Comparison of ENCODE assay signal across 8 cellular contexts in the genomic region with DNA sequence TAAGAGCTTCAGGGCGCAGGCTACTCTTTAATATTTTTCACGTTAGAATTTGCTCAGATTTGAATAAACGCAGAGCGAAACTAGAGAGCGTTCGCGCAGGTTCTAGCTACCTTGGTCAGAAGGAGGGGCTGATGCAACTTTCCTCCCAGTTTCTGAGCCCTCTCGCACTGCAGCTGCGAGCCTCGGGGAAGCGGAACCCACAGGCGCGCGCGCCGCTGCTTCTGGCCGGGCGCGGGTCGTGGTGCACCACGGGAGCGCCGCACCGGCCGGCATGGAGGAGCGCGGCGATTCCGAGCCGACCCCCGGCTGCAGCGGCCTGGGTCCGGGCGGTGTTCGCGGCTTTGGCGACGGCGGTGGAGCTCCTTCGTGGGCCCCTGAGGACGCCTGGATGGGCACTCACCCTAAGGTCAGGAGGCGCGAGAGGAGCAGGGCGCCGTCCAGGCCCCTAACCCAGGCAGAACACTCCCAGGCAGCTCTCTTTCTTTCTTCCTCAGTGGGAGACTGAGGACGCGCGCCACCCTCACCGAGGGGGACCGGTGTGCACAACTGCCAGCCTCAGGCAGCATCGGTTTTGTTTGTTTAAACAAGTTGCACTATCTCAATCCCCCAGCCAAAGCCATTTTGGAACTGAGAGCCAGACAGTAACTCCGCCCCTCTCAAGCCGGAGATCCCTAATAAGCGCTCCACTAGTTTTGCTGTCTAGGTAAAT. TPM values are rescaled to one million over a fixed set of nuclear protein-coding genes. Genes with fewer than 3 reads are reported as not detected.
DNase-seq lines count a peak whose midpoint lies in the region; ATAC-seq and TF ChIP-seq lines count a peak whose summit lies in the region.

A gene (plus strand): TSS at position 246 of the 709 bp plus-strand sequence. CDS start 26 bp downstream, at position 272.

- no peak within 1 kb of the TSS for H3K27ac ChIP-seq in adipose tissue (ENCODE audit: low read depth, low read length)
- H3K27ac ChIP-seq in left ventricle myocardium inferior (replicated peaks) = peak within 1 kb of the TSS; percentile 94
- peak within 1 kb of the TSS; percentile 36 to 91 for H3K27ac ChIP-seq in aorta (ENCODE audit: low read depth in 1 of 2, low read length in 2 of 2)

- POLR2A ChIA-PET in T-cell (lab: Charles Lee) = interaction anchor here in 1 of 2 donors (0.6 to 0.7 kb wide), 2 partner anchors 9 to 13 kb away, joined by 3 to 10 read pairs; no protein-coding TSS in a partner anchor

- H3K27me3 ChIP-seq in left ventricle myocardium inferior (ENCODE audit: low read depth) = no peaks in the 10 kb centered on the region
- no peaks in the 10 kb centered on the region for H3K27me3 ChIP-seq in aorta (ENCODE audit: control insufficient read depth in 1 of 2, insufficient read depth in 2 of 2, low read length in 1 of 2)

- H3K4me1 ChIP-seq in left ventricle myocardium inferior = peaks cover 39% of the 10 kb centered on the region
- no peaks in the 10 kb centered on the region for H3K4me1 ChIP-seq in aorta (ENCODE audit: control insufficient read depth in 1 of 2, insufficient read depth in 2 of 2, low read length in 2 of 2)

- no peaks in the 10 kb centered on the region for H3K9me3 Mint-ChIP-seq in T-cell

- peak; percentile 97 for ATAC-seq in HG02623 (IDR thresholded peaks at IDR 0.05; ENCODE audit: unreplicated experiment)
- peak; percentile 97 to 98 (median 98) for ATAC-seq in T-cell (replicated peaks in 1 of 4)
- peak; percentile 99 for ATAC-seq in aorta (ENCODE audit: low FRiP score)

- H3K27me3 Mint-ChIP-seq in T-cell = peaks cover 10 to 16% of the 10 kb centered on the region in 2 donors

- intact Hi-C loops in left ventricle myocardium inferior (cut with micrococcal nuclease) = no loop called here
- intact Hi-C loops in aorta (cut with DNase I) = no loop called here

- H3K27ac Mint-ChIP-seq in T-cell = peak within 1 kb of the TSS; percentile 99

- 0% methylated on average over 51 to 54 of the region's 54 CpGs for WGBS in adipose tissue, 3 donors
- 0% methylated on average over 45 to 54 of the region's 54 CpGs for WGBS in aorta, 2 donors

- H3K4me3 Mint-ChIP-seq in T-cell = peak within 1 kb of the TSS; percentile 96 to 99 (median 99)

- H3K4me1 Mint-ChIP-seq in T-cell = peaks cover 38 to 44% (median 43%) of the 10 kb centered on the region in 3 donors

- CTCF ChIA-PET in T-cell (lab: Charles Lee) = interaction anchor here (0.7 to 0.9 kb wide), 5 partner anchors 21 to 367 kb away, joined by 3 to 4 read pairs (median 4); no protein-coding TSS in a partner anchor

- DNase-seq in GM12864 (ENCODE audit: low read depth) (peak; percentile 86), NCI-H1105 (lab: John Stamatoyannopoulos, UW) (peak; percentile 80), T-cell (peak; percentile 55 to 80 (median 66)), left ventricle myocardium inferior (peak; percentile 81), putamen (ENCODE audit: low spot score) (peak; percentile 76), aorta (peak; percentile 86 to 90)

- H3K36me3 ChIP-seq in left ventricle myocardium inferior = peaks cover 16% of the 10 kb centered on the region
- H3K36me3 ChIP-seq in aorta (ENCODE audit: control insufficient read depth in 1 of 2, insufficient read depth in 2 of 2, low read length in 1 of 2) = no peaks in the 10 kb centered on the region

- TF ChIP-seq CTCF in GM12864 (IDR thresholded peaks at IDR 0.05; ENCODE audit: low read depth, low read length, missing control alignments) (peak; percentile 5), left ventricle myocardium inferior (IDR thresholded peaks at IDR 0.05; ENCODE audit: borderline replicate concordance) (no peak)

- H3K4me3 ChIP-seq in GM12864 (ENCODE audit: low read depth, low read length) (peak within 1 kb of the TSS; percentile 100), left ventricle myocardium inferior (peak within 1 kb of the TSS; percentile 91), aorta (ENCODE audit: low read length in 2 of 2) (peak within 1 kb of the TSS; percentile 61 to 100)

- peaks cover 13% of the 10 kb centered on the region for H3K36me3 Mint-ChIP-seq in T-cell

- no peaks in the 10 kb centered on the region for H3K9me3 ChIP-seq in left ventricle myocardium inferior (replicated peaks)
- no peaks in the 10 kb centered on the region for H3K9me3 ChIP-seq in aorta (ENCODE audit: control insufficient read depth, low read length)

RNA-seq across cellular contexts. Expression of the gene that starts here (rescaled TPM):
- total RNA-seq in T-cell = 10 to 100 TPM; 22.1 to 39.8 (median 35.4) TPM
- 10 to 100 TPM in 2 of 3 donors, 1 to 10 TPM in 1; 7.2 to 19.8 (median 15.2) TPM for polyA plus RNA-seq in adipose tissue
- total RNA-seq in left ventricle myocardium inferior = 29.4 TPM
- total RNA-seq in aorta = 10 to 100 TPM; 23.0 to 26.9 TPM
- 10 to 100 TPM; 16.0 to 27.8 TPM for polyA plus RNA-seq in aorta
